ENCODE assay signal across 10 cellular contexts in genomic region chr10:99540673-99541531, GRCh38. TPM values are rescaled to one million over a fixed set of nuclear protein-coding genes. Genes with fewer than 3 reads are reported as not detected.
DNase-seq lines count a peak whose midpoint lies in the region; ATAC-seq and TF ChIP-seq lines count a peak whose summit lies in the region.
"Had no signal": no experiment of that assay in that cellular context is flagged by ENCODE, and none has a peak within 500 bp of the region (broad histone marks: within the 10 kb centered on the region; RNA-seq: fewer than 3 reads in every experiment).

No MANE protein-coding gene starts in this region.

- no peaks in the 10 kb centered on the region for H3K27me3 Mint-ChIP-seq in Caco-2 (ENCODE audit: insufficient read depth, unreplicated experiment)
- peaks cover 84% of the 10 kb centered on the region for H3K27me3 Mint-ChIP-seq in neural progenitor cell (ENCODE audit: insufficient read depth, low read depth)

- H3K9me3 Mint-ChIP-seq in Caco-2 (ENCODE audit: unreplicated experiment) (no peaks in the 10 kb centered on the region), neural progenitor cell (no peaks in the 10 kb centered on the region)

- no peak overlapping the region for H3K27ac Mint-ChIP-seq in Caco-2 (ENCODE audit: unreplicated experiment)
- no peak overlapping the region for H3K27ac Mint-ChIP-seq in neural progenitor cell

- H3K79me2 ChIP-seq in neural progenitor cell (ENCODE audit: low read depth): no peaks in the 10 kb centered on the region

- H3K4me3 ChIP-seq in Caco-2 (ENCODE audit: low read depth, low read length) (peak overlapping the region; percentile 34), HUES6 (ENCODE audit: low read depth, low read length) (peak overlapping the region; percentile 36), coronary artery (peak overlapping the region; percentile 22), neural progenitor cell (no peak overlapping the region), esophagus squamous epithelium (peak overlapping the region in 2 of 4 donors; percentile 31 to 52)

- CTCF ChIA-PET in Caco-2 (lab: Charles Lee): interaction anchor here (0.6 to 1.9 kb wide), 3 partner anchors 16 to 105 kb away, joined by 4 to 5 read pairs (median 4); no protein-coding TSS in a partner anchor

- H3K4me1 Mint-ChIP-seq in Caco-2 (ENCODE audit: low read depth, unreplicated experiment) (no peaks in the 10 kb centered on the region), neural progenitor cell (peaks cover 17% of the 10 kb centered on the region)

- H3K9me3 ChIP-seq in Caco-2 (no peaks in the 10 kb centered on the region), HUES6 (ENCODE audit: control insufficient read depth, insufficient read depth, low read depth, low read length) (no peaks in the 10 kb centered on the region), neural progenitor cell (ENCODE audit: low read depth) (no peaks in the 10 kb centered on the region), esophagus squamous epithelium (no peaks in the 10 kb centered on the region)

- H3K4me1 ChIP-seq in Caco-2: peaks cover 6% of the 10 kb centered on the region
- peaks cover 20% of the 10 kb centered on the region for H3K4me1 ChIP-seq in HUES6 (ENCODE audit: control insufficient read depth, insufficient read depth, low read length)
- peaks cover 20% of the 10 kb centered on the region for H3K4me1 ChIP-seq in neural progenitor cell
- peaks cover 21 to 35% (median 24%) of the 10 kb centered on the region in 3 donors for H3K4me1 ChIP-seq in esophagus squamous epithelium

- H3K36me3 Mint-ChIP-seq in Caco-2 (ENCODE audit: insufficient read depth, unreplicated experiment) (no peaks in the 10 kb centered on the region), neural progenitor cell (no peaks in the 10 kb centered on the region)

- DNase-seq in Caco-2 (peak; percentile 87), coronary artery (ENCODE audit: low spot score) (no peak), neural progenitor cell (ENCODE audit: low spot score) (peak; percentile 72), esophagus squamous epithelium (lab: John Stamatoyannopoulos, UW) (no peak), inferior parietal cortex (ENCODE audit: extremely low spot score) (no peak)
- DNase-seq: activated naive CD4-positive, alpha-beta T cell had no signal

- POLR2A ChIA-PET in Caco-2 (lab: Charles Lee): no interaction called here

- H3F3A ChIP-seq in neural progenitor cell (ENCODE audit: low read depth): peaks cover 25% of the 10 kb centered on the region

- no peak for TF ChIP-seq CTCF in Caco-2 (IDR thresholded peaks at IDR 0.05; ENCODE audit: insufficient read depth in 1 of 2, low read depth in 1 of 2, low read length in 1 of 2, severe bottlenecking in 1 of 2, unreplicated experiment in 1 of 2)
- no peak for TF ChIP-seq CTCF in coronary artery (IDR thresholded peaks at IDR 0.05)
- TF ChIP-seq CTCF in neural progenitor cell (IDR thresholded peaks at IDR 0.05): no peak
- no peak for TF ChIP-seq CTCF in esophagus squamous epithelium (IDR thresholded peaks at IDR 0.05)

- no peaks in the 10 kb centered on the region for H3K36me3 ChIP-seq in Caco-2 (ENCODE audit: control insufficient read depth, insufficient read depth, low read length)
- no peaks in the 10 kb centered on the region for H3K36me3 ChIP-seq in HUES6 (ENCODE audit: control insufficient read depth, insufficient read depth, low read length)
- H3K36me3 ChIP-seq in neural progenitor cell: no peaks in the 10 kb centered on the region
- H3K36me3 ChIP-seq in esophagus squamous epithelium: no peaks in the 10 kb centered on the region

- H4K20me1 ChIP-seq in neural progenitor cell (ENCODE audit: low read depth): peaks cover 60% of the 10 kb centered on the region

- 13 to 23% methylated on average over 7 to 10 of the region's 47 CpGs for WGBS in esophagus squamous epithelium, 2 donors

- H3K9ac ChIP-seq in HUES6 (ENCODE audit: low read length) (no peak overlapping the region), neural progenitor cell (no peak overlapping the region)

- intact Hi-C loops in Caco-2 (cut with micrococcal nuclease; ENCODE audit: unreplicated experiment): no loop called here
- intact Hi-C loops in esophagus squamous epithelium (cut with DNase I): no loop called here

- H3K27me3 ChIP-seq in Caco-2 (replicated peaks; ENCODE audit: control insufficient read depth, insufficient read depth, low read length) (no peaks in the 10 kb centered on the region), HUES6 (ENCODE audit: control insufficient read depth, insufficient read depth, low read length) (peaks cover 100% of the 10 kb centered on the region), neural progenitor cell (peaks cover 100% of the 10 kb centered on the region), esophagus squamous epithelium (peaks cover 21 to 100% (median 47%) of the 10 kb centered on the region in 4 donors)

- H3K4me3 Mint-ChIP-seq in Caco-2 (ENCODE audit: unreplicated experiment) (peak overlapping the region; percentile 76), neural progenitor cell (peak overlapping the region; percentile 62)

- H3K4me2 ChIP-seq in neural progenitor cell: peak overlapping the region; percentile 35

- TF ChIP-seq POLR2A in esophagus squamous epithelium (IDR thresholded peaks at IDR 0.05): no peak

- H3K27ac ChIP-seq in HUES6 (ENCODE audit: low read depth, low read length): no peak overlapping the region
- H3K27ac ChIP-seq in coronary artery: no peak overlapping the region
- no peak overlapping the region for H3K27ac ChIP-seq in neural progenitor cell
- no peak overlapping the region for H3K27ac ChIP-seq in esophagus squamous epithelium

- no peak overlapping the region for H2AFZ ChIP-seq in neural progenitor cell (replicated peaks)

- ATAC-seq in HG03565 (IDR thresholded peaks at IDR 0.05; ENCODE audit: unreplicated experiment) (no peak), GM21576 (IDR thresholded peaks at IDR 0.05; ENCODE audit: unreplicated experiment) (no peak)

- no TSS peak for BruUV-seq in Caco-2 (replicated peaks; lab: Mats Ljungman, UMichigan)

RNA-seq across cellular contexts. Expression of gene NKX2-3, which starts 8.2 kb away (rescaled TPM):
- 0.37 and 0.43 TPM in 2 replicates for total RNA-seq in Caco-2 (2022)
- total RNA-seq in neural progenitor cell (ENCODE audit: low replicate concordance): not detected in 2 replicates
- total RNA-seq in esophagus squamous epithelium: under 1 TPM in 2 of 4 donors, not detected in 2; 0.19 to 0.40 TPM
- total RNA-seq: renal cortical epithelial cell had no signal

Comparison
In these comparisons a context has a peak if more than half of its experiments do, and no peak if none do; other contexts are left out.
1. DNase-seq: peak in Caco-2 (2 of 2) and neural progenitor cell (single experiment); none in coronary artery (single experiment), esophagus squamous epithelium (single experiment) and inferior parietal cortex (single experiment).